In the genomic region with DNA sequence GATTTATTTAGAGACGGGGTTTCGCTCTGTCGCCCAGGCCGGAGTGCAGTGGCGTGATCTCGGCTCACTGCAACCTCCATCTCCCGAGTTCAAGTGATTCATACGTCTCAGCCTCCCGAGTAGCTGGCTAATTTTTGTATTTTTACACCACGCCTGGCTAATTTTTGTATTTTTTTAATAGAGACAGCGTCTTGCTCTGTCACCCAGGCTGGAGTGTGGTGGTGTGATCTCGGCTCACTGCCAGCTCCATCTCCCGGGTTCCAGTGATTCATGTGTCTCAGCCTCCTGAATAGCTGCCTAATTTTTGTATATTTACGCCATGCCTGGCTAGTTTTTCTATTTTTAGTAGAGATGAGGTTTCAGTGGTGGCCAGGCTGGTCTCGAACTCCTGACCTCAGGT, we compare ENCODE assay signal across 23 cellular contexts. TPM values are rescaled to one million over a fixed set of nuclear protein-coding genes. Genes with fewer than 3 reads are reported as not detected.
A peak's percentile ranks its signal among the peaks of the same experiment; 100 is the strongest.
DNase-seq lines count a peak whose midpoint lies in the region; ATAC-seq and TF ChIP-seq lines count a peak whose summit lies in the region.
"Had no signal": no experiment of that assay in that cellular context is flagged by ENCODE, and none has a peak within 500 bp of the region (broad histone marks: within the 10 kb centered on the region; RNA-seq: fewer than 3 reads in every experiment).

No MANE protein-coding gene starts in this region.

- no peak overlapping the region for H3K27ac ChIP-seq in suprapubic skin
- H3K27ac ChIP-seq: neutrophil, prostate gland had no signal

- DNase-seq in activated naive CD4-positive, alpha-beta T cell treated with Interleukin-2 at 50 U/mL for 16 hours = no peak
- DNase-seq in T-helper 17 cell (no peak), kidney glomerular epithelial cell (lab: John Stamatoyannopoulos, UW) (peak; percentile 86), suprapubic skin (ENCODE audit: low spot score in 2 of 2) (no peak), left colon (no peak), mucosa of gallbladder (ENCODE audit: low spot score) (no peak), amniotic stem cell (lab: John Stamatoyannopoulos, UW) (no peak)
- DNase-seq: activated CD4-positive, CD25-positive, alpha-beta regulatory T cell treated with anti-CD3 and anti-CD28 coated beads, Interleukin-2, amount 50 U/mL, for 72 hours; NCI-H1048; NCI-H1930; NCI-H345; NCI-H82; OCI-M1; Right ventricle myocardium superior; stimulated activated naive CD4-positive, alpha-beta T cell treated with Interleukin-2 at 50 U/mL for 16 hours had no signal

- H3K4me3 ChIP-seq in suprapubic skin = peak overlapping the region; percentile 25
- H3K4me3 ChIP-seq: mucosa of descending colon, prostate gland had no signal

- H3K4me1 ChIP-seq in suprapubic skin = peaks cover 3% of the 10 kb centered on the region
- H3K4me1 ChIP-seq: prostate gland had no signal

- no peak for TF ChIP-seq EP300 in suprapubic skin (IDR thresholded peaks at IDR 0.05)

- no peaks in the 10 kb centered on the region for H3K36me3 ChIP-seq in suprapubic skin
- H3K36me3 ChIP-seq: neutrophil, prostate gland had no signal

- ATAC-seq in T-helper 17 cell = no peak
- ATAC-seq in left colon = no peak
- ATAC-seq: HepG2, mucosa of descending colon had no signal

- H3K4me1 Mint-ChIP-seq in activated naive CD4-positive, alpha-beta T cell treated with anti-CD3 and anti-CD28 coated beads, Interleukin-2, amount 50 U/mL, for 24 hours = peaks cover 4% of the 10 kb centered on the region
- peaks cover 2% of the 10 kb centered on the region for H3K4me1 Mint-ChIP-seq in T-helper 17 cell

- peaks cover 11% of the 10 kb centered on the region for H3K27me3 ChIP-seq in suprapubic skin
- H3K27me3 ChIP-seq: tibial nerve had no signal

- peaks cover 11% of the 10 kb centered on the region for H3K27me3 Mint-ChIP-seq in activated naive CD4-positive, alpha-beta T cell treated with anti-CD3 and anti-CD28 coated beads, Interleukin-2, amount 50 U/mL, for 24 hours
- H3K27me3 Mint-ChIP-seq in T-helper 17 cell = peaks cover 39% of the 10 kb centered on the region

- H3K9me3 ChIP-seq in T-helper 17 cell (ENCODE audit: control insufficient read depth, low read length, poor library complexity, severe bottlenecking) = no peaks in the 10 kb centered on the region
- no peaks in the 10 kb centered on the region for H3K9me3 ChIP-seq in suprapubic skin
- H3K9me3 ChIP-seq: mucosa of descending colon, neutrophil, prostate gland, tibial nerve had no signal

- H3K27ac Mint-ChIP-seq in activated naive CD4-positive, alpha-beta T cell treated with anti-CD3 and anti-CD28 coated beads, Interleukin-2, amount 50 U/mL, for 24 hours = no peak overlapping the region
- no peak overlapping the region for H3K27ac Mint-ChIP-seq in T-helper 17 cell
- H3K27ac Mint-ChIP-seq: activated CD8-positive, alpha-beta T cell treated with anti-CD3 and anti-CD28 coated beads for 36 hours; activated naive CD4-positive, alpha-beta T cell treated with anti-CD3 and anti-CD28 coated beads, Interleukin-2, amount 10 ng/mL, durations not matched to agents 7 days and 5 days had no signal

- H3K4me3 Mint-ChIP-seq in activated naive CD4-positive, alpha-beta T cell treated with anti-CD3 and anti-CD28 coated beads, Interleukin-2, amount 50 U/mL, for 24 hours = peak overlapping the region; percentile 73
- H3K4me3 Mint-ChIP-seq in T-helper 17 cell = peak overlapping the region; percentile 79

- H3K9me3 Mint-ChIP-seq in activated naive CD4-positive, alpha-beta T cell treated with anti-CD3 and anti-CD28 coated beads, Interleukin-2, amount 50 U/mL, for 24 hours = no peaks in the 10 kb centered on the region
- H3K9me3 Mint-ChIP-seq: activated CD8-positive, alpha-beta T cell treated with anti-CD3 and anti-CD28 coated beads for 36 hours had no signal

- H3K36me3 Mint-ChIP-seq in activated naive CD4-positive, alpha-beta T cell treated with anti-CD3 and anti-CD28 coated beads, Interleukin-2, amount 50 U/mL, for 24 hours = no peaks in the 10 kb centered on the region
- H3K36me3 Mint-ChIP-seq in T-helper 17 cell (ENCODE audit: low read depth) = peaks cover 2% of the 10 kb centered on the region
- H3K36me3 Mint-ChIP-seq: activated naive CD4-positive, alpha-beta T cell treated with anti-CD3 and anti-CD28 coated beads, Interleukin-2, amount 10 ng/mL, durations not matched to agents 7 days and 5 days had no signal

- TF ChIP-seq CTCF in suprapubic skin (IDR thresholded peaks at IDR 0.05) = no peak

- no peak for TF ChIP-seq POLR2A in suprapubic skin (IDR thresholded peaks at IDR 0.05)

- WGBS in suprapubic skin = 86% methylated on average over 15 of the region's 15 CpGs

- intact Hi-C loops in left colon (cut with DNase I, micrococcal nuclease) = no loop called here

RNA-seq across cellular contexts. Expression of a gene that starts 34.3 kb away (rescaled TPM):
- 100 to 1,000 TPM in 1 of 2 donors, 10 to 100 TPM in 1; 87.6 to 112 TPM for total RNA-seq in T-helper 17 cell
- 10 to 100 TPM; 26.2 to 81.2 (median 52.2) TPM for total RNA-seq in suprapubic skin
- 10 to 100 TPM; 35.8 to 47.5 TPM for total RNA-seq in left colon
- total RNA-seq in mucosa of gallbladder = 45.0 TPM

RNA-seq across cellular contexts. Expression of a gene that starts 52.1 kb away (rescaled TPM):
- total RNA-seq in T-helper 17 cell (not detected), suprapubic skin (under 1 TPM in 2 of 4 donors, not detected in 2; 0.11 to 0.30 TPM), left colon (under 1 TPM in 1 of 2 donors, not detected in 1; 0.11 TPM), mucosa of gallbladder (0.14 TPM)
- total RNA-seq: activated CD8-positive, alpha-beta T cell treated with anti-CD3 and anti-CD28 coated beads for 36 hours; HepG2 had no signal
